4 cellular contexts compared by ENCODE assay signal in the genomic region with DNA sequence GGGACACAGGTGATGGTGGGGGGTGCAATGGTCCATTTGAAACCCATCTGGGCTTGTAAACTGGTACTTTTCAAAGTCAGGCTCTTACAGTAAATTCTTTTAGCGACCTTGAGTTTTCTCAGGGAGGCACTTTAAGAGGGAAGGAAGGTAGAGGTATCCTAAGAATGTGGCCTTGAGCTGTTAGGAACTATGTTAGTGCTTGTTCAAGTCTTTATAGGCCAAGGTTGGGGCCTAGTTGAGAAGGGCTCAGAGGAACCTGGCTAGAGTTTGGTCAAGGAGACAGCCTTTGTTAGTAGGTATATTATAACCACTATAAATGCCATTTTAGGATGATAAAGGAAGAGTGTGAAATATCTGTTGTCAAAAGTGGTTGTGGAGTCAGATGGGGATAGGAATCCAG. TPM values are rescaled to one million over a fixed set of nuclear protein-coding genes. Genes with fewer than 3 reads are reported as not detected.
"Had no signal": no experiment of that assay in that cellular context is flagged by ENCODE, and none has a peak within 500 bp of the region (broad histone marks: within the 10 kb centered on the region; RNA-seq: fewer than 3 reads in every experiment).

No MANE protein-coding gene starts in this region.

- DNase-seq: GDM1, GF-D8 had no signal

- ATAC-seq: GM12878 had no signal

- H3K4me3 ChIP-seq: GM12878 had no signal

RNA-seq across cellular contexts. Expression of a gene that starts 9.2 kb away (rescaled TPM):
- total RNA-seq: G401, GM12878 had no signal
- polyA plus RNA-seq: GM12878 had no signal
